In genomic region chr18:32930695-32931301, GRCh38 we compare ENCODE assay signal across 8 cellular contexts.
DNase-seq lines count a peak whose midpoint lies in the region; ATAC-seq and TF ChIP-seq lines count a peak whose summit lies in the region.

No MANE protein-coding gene starts in this region.

- WGBS in mesenchymal stem cell = 55% methylated on average over 2 of the region's 6 CpGs

- no peak overlapping the region for H4K8ac ChIP-seq in mesenchymal stem cell (ENCODE audit: low read length)

- H3K14ac ChIP-seq in mesenchymal stem cell (ENCODE audit: low read length in 2 of 2) = no peak overlapping the region

- H3K9ac ChIP-seq in mesenchymal stem cell (ENCODE audit: low read length) = no peak overlapping the region

- H3K4me2 ChIP-seq in mesenchymal stem cell (ENCODE audit: low read length, poor library complexity, severe bottlenecking) = no peak overlapping the region

- H4K91ac ChIP-seq in mesenchymal stem cell (ENCODE audit: low read length) = no peak overlapping the region

- H3K23ac ChIP-seq in mesenchymal stem cell (ENCODE audit: low read length in 2 of 2) = no peak overlapping the region

- H3K18ac ChIP-seq in mesenchymal stem cell (ENCODE audit: low read depth in 1 of 2, low read length in 2 of 2) = no peak overlapping the region

- H3K27me3 Mint-ChIP-seq in activated T-helper 17 cell treated with anti-CD3 and anti-CD28 coated beads, Interleukin-2, amount 50 U/mL, for 72 hours = no peaks in the 10 kb centered on the region

- H3K4me3 ChIP-seq in AG04449 (ENCODE audit: low read depth, low read length) (no peak overlapping the region), mesenchymal stem cell (ENCODE audit: insufficient read depth in 1 of 2, low read depth in 1 of 2, low read length in 2 of 2) (no peak overlapping the region)

- no peak overlapping the region for H2AFZ ChIP-seq in mesenchymal stem cell (ENCODE audit: low read depth, low read length)

- no peak overlapping the region for H2AK5ac ChIP-seq in mesenchymal stem cell (ENCODE audit: low read length, severe bottlenecking)

- H3K4me1 Mint-ChIP-seq in activated T-helper 17 cell treated with anti-CD3 and anti-CD28 coated beads, Interleukin-2, amount 50 U/mL, for 72 hours = no peaks in the 10 kb centered on the region

- CTCF ChIA-PET in AG04449 (lab: Yijun Ruan, JAX) = interaction anchor here (0.6 to 3.4 kb wide), 6 partner anchors 8 to 217 kb away, joined by 3 to 16 read pairs (median 4); no protein-coding TSS in a partner anchor

- H3K36me3 Mint-ChIP-seq in activated T-helper 17 cell treated with anti-CD3 and anti-CD28 coated beads, Interleukin-2, amount 50 U/mL, for 72 hours (ENCODE audit: low read depth) = no peaks in the 10 kb centered on the region

- H3K4me1 ChIP-seq in mesenchymal stem cell (ENCODE audit: control insufficient read depth, insufficient read depth, low read depth, low read length) = no peaks in the 10 kb centered on the region

- TF ChIP-seq CTCF in AG04449 (IDR thresholded peaks at IDR 0.05; ENCODE audit: insufficient read depth, low read length, missing control alignments) = peak; percentile 63

- POLR2A ChIA-PET in AG04449 (lab: Yijun Ruan, JAX) = no interaction called here

- H3K9me3 ChIP-seq in mesenchymal stem cell (ENCODE audit: control insufficient read depth, low read length) = no peaks in the 10 kb centered on the region

- DNase-seq in AG04449 (ENCODE audit: low read depth, low spot score) (peak; percentile 5), NCI-H146 (lab: John Stamatoyannopoulos, UW) (peak; percentile 66), mesenchymal stem cell (peak; percentile 41)
- no peak for DNase-seq in stimulated activated CD4-positive, alpha-beta T cell treated with anti-CD3 and anti-CD28 coated beads, Interleukin-12 subunit alpha, Interleukin-12 subunit beta, amount 100 ng/mL, for 4 hours
- no peak for DNase-seq in stimulated activated CD4-positive, alpha-beta T cell treated with anti-CD3 and anti-CD28 coated beads, Interleukin-4, amount 100 ng/mL, for 1 hour

- no peak overlapping the region for H3K4me3 Mint-ChIP-seq in activated T-helper 17 cell treated with anti-CD3 and anti-CD28 coated beads, Interleukin-2, amount 50 U/mL, for 72 hours

- no peak overlapping the region for H2BK15ac ChIP-seq in mesenchymal stem cell (ENCODE audit: low read depth, poor library complexity, severe bottlenecking)

- no peak overlapping the region for H3K27ac ChIP-seq in mesenchymal stem cell (ENCODE audit: low read length, poor library complexity, severe bottlenecking)

- H2BK120ac ChIP-seq in mesenchymal stem cell (ENCODE audit: low read depth, low read length) = no peak overlapping the region

- H2BK5ac ChIP-seq in mesenchymal stem cell (ENCODE audit: low read depth, low read length, poor library complexity, severe bottlenecking) = no peak overlapping the region

- ATAC-seq in GM18520 (IDR thresholded peaks at IDR 0.05; ENCODE audit: unreplicated experiment) (peak; percentile 99), HG02885 (IDR thresholded peaks at IDR 0.05; ENCODE audit: poor library complexity, unreplicated experiment) (peak; percentile 100)
- ATAC-seq in activated T-helper 17 cell treated with anti-CD3 and anti-CD28 coated beads, Interleukin-2, amount 50 U/mL, for 72 hours (replicated peaks) = peak; percentile 34

- H3K27ac Mint-ChIP-seq in activated T-helper 17 cell treated with anti-CD3 and anti-CD28 coated beads, Interleukin-2, amount 50 U/mL, for 72 hours = no peak overlapping the region

- H3K79me1 ChIP-seq in mesenchymal stem cell (replicated peaks; ENCODE audit: low read length, poor library complexity, severe bottlenecking) = no peaks in the 10 kb centered on the region

- no peak overlapping the region for H2BK12ac ChIP-seq in mesenchymal stem cell (ENCODE audit: low read length in 2 of 2)

- H3K27me3 ChIP-seq in mesenchymal stem cell (ENCODE audit: control insufficient read depth in 1 of 2, insufficient read depth in 1 of 2, low read length in 2 of 2) = no peaks in the 10 kb centered on the region

- H3K4ac ChIP-seq in mesenchymal stem cell (ENCODE audit: low read depth in 1 of 2, low read length in 2 of 2) = no peak overlapping the region

- peaks cover 4% of the 10 kb centered on the region for H3K9me3 Mint-ChIP-seq in activated T-helper 17 cell treated with anti-CD3 and anti-CD28 coated beads, Interleukin-2, amount 50 U/mL, for 72 hours

- H3K36me3 ChIP-seq in mesenchymal stem cell (ENCODE audit: control insufficient read depth in 1 of 2, insufficient read depth in 2 of 2, low read depth in 1 of 2, low read length in 2 of 2) = no peaks in the 10 kb centered on the region

Comparison
In these comparisons a context has a peak if more than half of its experiments do, and no peak if none do; other contexts are left out.
1. DNase-seq: peak in AG04449 (single experiment), NCI-H146 (single experiment) and mesenchymal stem cell (single experiment); none in stimulated activated CD4-positive, alpha-beta T cell treated with anti-CD3 and anti-CD28 coated beads, Interleukin-12 subunit alpha, Interleukin-12 subunit beta, amount 100 ng/mL, for 4 hours (single experiment) and stimulated activated CD4-positive, alpha-beta T cell treated with anti-CD3 and anti-CD28 coated beads, Interleukin-4, amount 100 ng/mL, for 1 hour (single experiment).
2. ATAC-seq: peak in every context shown above with its lines; median percentile 100 in HG02885; 99 in GM18520; 34 in activated T-helper 17 cell treated with anti-CD3 and anti-CD28 coated beads, Interleukin-2, amount 50 U/mL, for 72 hours.